In the genomic region with DNA sequence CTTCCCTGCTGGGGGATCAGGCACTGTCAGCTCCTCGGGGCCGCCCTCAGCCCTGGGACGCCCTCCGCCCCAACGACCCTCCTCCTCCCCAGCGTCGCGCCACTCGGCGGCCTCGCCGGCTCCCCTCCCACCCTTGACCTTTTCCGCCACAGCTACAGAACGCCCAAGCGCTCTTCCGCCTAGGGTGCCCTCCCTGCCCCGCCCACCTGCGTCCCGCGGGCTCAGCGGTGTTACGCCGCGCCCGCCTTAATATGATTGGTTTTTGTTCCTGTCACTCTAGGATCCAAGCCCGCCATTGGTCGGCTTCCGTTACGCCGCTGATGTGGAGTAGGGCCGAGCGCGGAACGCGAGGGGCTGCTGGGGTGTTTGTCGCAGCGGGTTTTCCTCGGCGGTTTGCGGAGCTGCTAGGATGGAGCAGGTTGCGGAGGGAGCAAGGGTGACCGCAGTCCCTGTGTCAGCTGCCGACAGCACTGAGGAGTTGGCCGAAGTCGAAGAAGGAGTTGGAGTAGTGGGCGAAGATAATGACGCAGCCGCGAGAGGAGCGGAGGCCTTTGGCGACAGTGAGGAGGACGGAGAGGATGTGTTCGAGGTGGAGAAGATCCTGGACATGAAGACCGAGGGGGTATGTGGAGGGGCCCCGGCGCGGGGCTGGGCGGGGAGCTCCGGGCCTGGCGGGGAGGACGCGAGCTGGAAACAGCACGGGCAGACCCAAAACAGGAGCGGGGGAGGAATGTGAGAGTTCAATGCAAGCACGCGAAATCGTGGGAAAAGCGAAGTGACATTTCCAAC, we compare ENCODE assay signal across 8 cellular contexts. TPM values are rescaled to one million over a fixed set of nuclear protein-coding genes. Genes with fewer than 3 reads are reported as not detected.
DNase-seq lines count a peak whose midpoint lies in the region; ATAC-seq and TF ChIP-seq lines count a peak whose summit lies in the region.

Gene MPHOSPH8 (plus strand): TSS at position 320 of the 789 bp plus-strand sequence. CDS start 90 bp downstream, at position 410.

- WGBS in prostate gland: under 1% methylated on average over 68 of the region's 68 CpGs
- WGBS in urinary bladder: under 1% methylated on average over 68 of the region's 68 CpGs

- intact Hi-C loops in T-helper 1 cell treated with Interleukin-12 subunit alpha and Interleukin-12 subunit beta and Interleukin-4 antibody, amounts not matched to agents 30 ng/mL and 1 ng/mL, for 36 hours (cut with micrococcal nuclease): loop anchor here (1.0 to 5.0 kb wide), 8 partner anchors 46 to 1971 kb away; partner anchors contain the start of genes EEF1AKMT1, IFT88 and MICU2
- intact Hi-C loops in left ventricle myocardium inferior (cut with micrococcal nuclease) (no loop called here), prostate gland (cut with DNase I) (loop anchor here (2.0 to 5.0 kb wide), 3 partner anchors 149 to 324 kb away; partner anchors contain the start of genes PSPC1, ZMYM2 and ZMYM5)

- no peaks in the 10 kb centered on the region for H3K9me3 ChIP-seq in left ventricle myocardium inferior (replicated peaks)
- H3K9me3 ChIP-seq in prostate gland: no peaks in the 10 kb centered on the region

- TF ChIP-seq POLR2A in prostate gland (IDR thresholded peaks at IDR 0.05): peak; percentile 92

- H3K4me1 ChIP-seq in left ventricle myocardium inferior: peaks cover 54% of the 10 kb centered on the region
- H3K4me1 ChIP-seq in prostate gland (replicated peaks): peaks cover 9% of the 10 kb centered on the region
- H3K4me1 ChIP-seq in urinary bladder (ENCODE audit: insufficient read depth): peaks cover 1% of the 10 kb centered on the region

- ATAC-seq in HG02870 (IDR thresholded peaks at IDR 0.05; ENCODE audit: unreplicated experiment): peak; percentile 96

- in situ Hi-C loops in GM13976 (cut with MboI; ENCODE audit: low sequenced_read_pairs, unreplicated experiment): loop anchor here (25.0 kb wide), 1 partner anchor 229 kb away; the partner anchor contains the start of gene ZMYM5

- H3K36me3 ChIP-seq in left ventricle myocardium inferior (no peaks in the 10 kb centered on the region), prostate gland (no peaks in the 10 kb centered on the region), urinary bladder (ENCODE audit: insufficient read depth) (no peaks in the 10 kb centered on the region)

- no peak for TF ChIP-seq CTCF in GM13976 (IDR thresholded peaks at IDR 0.05; ENCODE audit: borderline replicate concordance, control extremely low read depth, extremely low read depth, insufficient read depth, missing control alignments)
- TF ChIP-seq CTCF in left ventricle myocardium inferior (IDR thresholded peaks at IDR 0.05; ENCODE audit: borderline replicate concordance): no peak
- TF ChIP-seq CTCF in prostate gland (IDR thresholded peaks at IDR 0.05): peak in 1 of 4 experiments; percentile 21

- H3K4me3 ChIP-seq in left ventricle myocardium inferior (peak within 1 kb of the TSS; percentile 87), prostate gland (peak within 1 kb of the TSS; percentile 65 to 83), urinary bladder (ENCODE audit: low read depth, low read length) (peak within 1 kb of the TSS; percentile 81)

- H3K27me3 ChIP-seq in left ventricle myocardium inferior (ENCODE audit: low read depth) (no peaks in the 10 kb centered on the region), prostate gland (replicated peaks; ENCODE audit: insufficient read depth) (no peaks in the 10 kb centered on the region)

- peak within 1 kb of the TSS; percentile 94 for H3K27ac ChIP-seq in left ventricle myocardium inferior (replicated peaks)
- peak within 1 kb of the TSS; percentile 94 for H3K27ac ChIP-seq in prostate gland
- peak within 1 kb of the TSS; percentile 87 for H3K27ac ChIP-seq in urinary bladder (ENCODE audit: low read depth)

- DNase-seq in GM13976 (ENCODE audit: low spot score): peak; percentile 97
- peak; percentile 89 for DNase-seq in NCI-H146 treated with DMSO at 0.1 percent for 48 hours (lab: John Stamatoyannopoulos, UW; ENCODE audit: unreplicated experiment)
- DNase-seq in amniotic stem cell (lab: John Stamatoyannopoulos, UW): peak; percentile 83
- peak; percentile 95 for DNase-seq in left ventricle myocardium inferior
- DNase-seq in prostate gland (ENCODE audit: low spot score): peak; percentile 96

RNA-seq across cellular contexts. Expression of gene MPHOSPH8, which starts in this region (rescaled TPM):
- total RNA-seq in T-helper 1 cell treated with Interleukin-12 subunit alpha and Interleukin-12 subunit beta and Interleukin-4 antibody, amounts not matched to agents 30 ng/mL and 1 ng/mL, for 36 hours: 49.6 and 50.3 TPM in 2 replicates
- total RNA-seq in left ventricle myocardium inferior: 29.4 TPM
- 10 to 100 TPM; 24.3 to 30.5 TPM for total RNA-seq in prostate gland
- 30.8 TPM for total RNA-seq in urinary bladder
- polyA plus RNA-seq in urinary bladder: 34.3 TPM

Comparison
In these comparisons a context has a peak if more than half of its experiments do, and no peak if none do; other contexts are left out.
1. Peak in every context shown above with its lines: DNase-seq, ATAC-seq, H3K4me3 ChIP-seq and H3K27ac ChIP-seq.